ENCODE assay signal across 38 cellular contexts in genomic region chr11:67530282-67530592, GRCh38. TPM values are rescaled to one million over a fixed set of nuclear protein-coding genes. Genes with fewer than 3 reads are reported as not detected.
"Had no signal": no experiment of that assay in that cellular context is flagged by ENCODE, and none has a peak within 500 bp of the region (broad histone marks: within the 10 kb centered on the region; RNA-seq: fewer than 3 reads in every experiment).

No MANE protein-coding gene starts in this region.

- ATAC-seq: effector memory CD8-positive, alpha-beta T cell; heart right ventricle; naive thymus-derived CD4-positive, alpha-beta T cell; pancreas; stimulated activated effector memory CD8-positive, alpha-beta T cell treated with anti-CD3 and anti-CD28 coated beads, Interleukin-12 subunit alpha, Interleukin-12 subunit beta, amount 100 ng/mL, for 72 hours; stimulated activated naive CD8-positive, alpha-beta T cell treated with anti-CD3 and anti-CD28 coated beads, Interleukin-15, amount 100 ng/mL, for 72 hours; WTC11 had no signal

- H3K9me3 ChIP-seq: ascending aorta, prostate gland had no signal

- H3K4me3 ChIP-seq: ascending aorta, heart right ventricle, pancreas, prostate gland, sigmoid colon, upper lobe of left lung had no signal

- H3K4me1 Mint-ChIP-seq: activated CD4-positive, alpha-beta memory T cell treated with anti-CD3 and anti-CD28 coated beads, Interleukin-2, amount 10 ng/mL, durations not matched to agents 7 days and 5 days; activated CD4-positive, alpha-beta T cell treated with anti-CD3 and anti-CD28 coated beads, Interleukin-2, amount 10 ng/mL, durations not matched to agents 7 days and 5 days; activated naive CD4-positive, alpha-beta T cell treated with anti-CD3 and anti-CD28 coated beads, Interleukin-2, amount 10 ng/mL, durations not matched to agents 7 days and 5 days; activated naive CD8-positive, alpha-beta T cell treated with anti-CD3 and anti-CD28 coated beads, Interleukin-2, amount 10 ng/mL, durations not matched to agents 7 days and 5 days; memory B cell; naive thymus-derived CD4-positive, alpha-beta T cell; stimulated activated effector memory CD8-positive, alpha-beta T cell treated with anti-CD3 and anti-CD28 coated beads, Interleukin-12 subunit alpha, Interleukin-12 subunit beta, amount 100 ng/mL, for 72 hours; stimulated activated naive CD8-positive, alpha-beta T cell treated with anti-CD3 and anti-CD28 coated beads, Interleukin-15, amount 100 ng/mL, for 72 hours; WTC11 had no signal

- H3K27ac ChIP-seq: ascending aorta, brain microvascular endothelial cell, heart right ventricle, pancreas, prostate gland, sigmoid colon, upper lobe of left lung had no signal

- H3K4me3 Mint-ChIP-seq: activated CD4-positive, alpha-beta memory T cell treated with anti-CD3 and anti-CD28 coated beads, Interleukin-2, amount 10 ng/mL, durations not matched to agents 7 days and 5 days; activated CD4-positive, alpha-beta T cell treated with anti-CD3 and anti-CD28 coated beads, Interleukin-2, amount 10 ng/mL, durations not matched to agents 7 days and 5 days; activated naive CD4-positive, alpha-beta T cell treated with anti-CD3 and anti-CD28 coated beads, Interleukin-2, amount 10 ng/mL, durations not matched to agents 7 days and 5 days; activated naive CD8-positive, alpha-beta T cell treated with anti-CD3 and anti-CD28 coated beads, Interleukin-2, amount 10 ng/mL, durations not matched to agents 7 days and 5 days; activated T-cell treated with anti-CD3 and anti-CD28 coated beads, Interleukin-2, amount 50 U/mL, for 24 hours; effector memory CD8-positive, alpha-beta T cell; memory B cell; naive thymus-derived CD4-positive, alpha-beta T cell; stimulated activated effector memory CD8-positive, alpha-beta T cell treated with anti-CD3 and anti-CD28 coated beads, Interleukin-12 subunit alpha, Interleukin-12 subunit beta, amount 100 ng/mL, for 72 hours; stimulated activated naive CD8-positive, alpha-beta T cell treated with anti-CD3 and anti-CD28 coated beads, Interleukin-15, amount 100 ng/mL, for 72 hours; WTC11 had no signal

- H3K27me3 Mint-ChIP-seq: activated naive CD8-positive, alpha-beta T cell treated with anti-CD3 and anti-CD28 coated beads, Interleukin-2, amount 10 ng/mL, durations not matched to agents 7 days and 5 days; stimulated activated naive CD8-positive, alpha-beta T cell treated with anti-CD3 and anti-CD28 coated beads, Interleukin-15, amount 100 ng/mL, for 72 hours had no signal

- H3K27me3 ChIP-seq: ascending aorta, brain microvascular endothelial cell, heart right ventricle, pancreas, sigmoid colon, upper lobe of left lung had no signal

- H3K4me1 ChIP-seq: ascending aorta, heart right ventricle, prostate gland, sigmoid colon, upper lobe of left lung had no signal

- H3K27ac Mint-ChIP-seq: activated CD4-positive, alpha-beta memory T cell treated with anti-CD3 and anti-CD28 coated beads, Interleukin-2, amount 10 ng/mL, durations not matched to agents 7 days and 5 days; activated CD4-positive, alpha-beta T cell treated with anti-CD3 and anti-CD28 coated beads, Interleukin-2, amount 10 ng/mL, durations not matched to agents 7 days and 5 days; activated naive CD4-positive, alpha-beta T cell treated with anti-CD3 and anti-CD28 coated beads, Interleukin-2, amount 10 ng/mL, durations not matched to agents 7 days and 5 days; activated naive CD8-positive, alpha-beta T cell treated with anti-CD3 and anti-CD28 coated beads, Interleukin-2, amount 10 ng/mL, durations not matched to agents 7 days and 5 days; activated T-cell treated with anti-CD3 and anti-CD28 coated beads, Interleukin-2, amount 50 U/mL, for 24 hours; effector memory CD8-positive, alpha-beta T cell; memory B cell; naive thymus-derived CD4-positive, alpha-beta T cell; stimulated activated effector memory CD8-positive, alpha-beta T cell treated with anti-CD3 and anti-CD28 coated beads, Interleukin-12 subunit alpha, Interleukin-12 subunit beta, amount 100 ng/mL, for 72 hours; stimulated activated naive CD8-positive, alpha-beta T cell treated with anti-CD3 and anti-CD28 coated beads, Interleukin-15, amount 100 ng/mL, for 72 hours; WTC11 had no signal

- H3K36me3 Mint-ChIP-seq: activated naive CD8-positive, alpha-beta T cell treated with anti-CD3 and anti-CD28 coated beads, Interleukin-2, amount 10 ng/mL, durations not matched to agents 7 days and 5 days; stimulated activated effector memory CD8-positive, alpha-beta T cell treated with anti-CD3 and anti-CD28 coated beads, Interleukin-12 subunit alpha, Interleukin-12 subunit beta, amount 100 ng/mL, for 72 hours had no signal

- DNase-seq: activated CD4-positive, alpha-beta memory T cell treated with anti-CD3 and anti-CD28 coated beads, Interleukin-2, amount 10 ng/mL, durations not matched to agents 7 days and 5 days; activated CD4-positive, alpha-beta T cell treated with anti-CD3 and anti-CD28 coated beads for 1 hour; activated CD4-positive, alpha-beta T cell treated with anti-CD3 and anti-CD28 coated beads, Interleukin-2, amount 10 ng/mL, durations not matched to agents 7 days and 5 days; activated CD8-positive, alpha-beta memory T cell treated with anti-CD3 and anti-CD28 coated beads, Interleukin-2, amount 50 U/mL, for 48 hours; activated gamma-delta T cell; activated naive CD4-positive, alpha-beta T cell treated with anti-CD3 and anti-CD28 coated beads, Interleukin-2, amount 10 ng/mL, durations not matched to agents 7 days and 5 days; activated naive CD8-positive, alpha-beta T cell treated with anti-CD3 and anti-CD28 coated beads, Interleukin-2, amount 10 ng/mL, durations not matched to agents 7 days and 5 days; activated T-cell treated with anti-CD3 and anti-CD28 coated beads, Interleukin-2, amount 50 U/mL, for 24 hours; brain microvascular endothelial cell; caudate nucleus; cortex of kidney; effector memory CD8-positive, alpha-beta T cell; foreskin melanocyte; heart right ventricle; midbrain; naive thymus-derived CD4-positive, alpha-beta T cell; nucleus accumbens; pancreas; retina; sigmoid colon; small intestine; stimulated activated CD4-positive, alpha-beta T cell treated with anti-CD3 and anti-CD28 coated beads, Interleukin-4, amount 100 ng/mL, for 24 hours; stimulated activated naive CD8-positive, alpha-beta T cell treated with anti-CD3 and anti-CD28 coated beads, Interleukin-15, amount 100 ng/mL, for 72 hours; substantia nigra; T1000; upper lobe of left lung had no signal

- FAIRE-seq: endothelial cell of umbilical vein, pancreas, small intestine had no signal

- H3K36me3 ChIP-seq: ascending aorta, brain microvascular endothelial cell, heart right ventricle, pancreas, prostate gland, sigmoid colon, upper lobe of left lung had no signal

RNA-seq across cellular contexts. Expression of gene CABP2, which starts 7.0 kb away (rescaled TPM):
- total RNA-seq: activated CD4-positive, alpha-beta memory T cell treated with anti-CD3 and anti-CD28 coated beads, Interleukin-2, amount 10 ng/mL, durations not matched to agents 7 days and 5 days; activated CD4-positive, alpha-beta T cell treated with anti-CD3 and anti-CD28 coated beads, Interleukin-2, amount 10 ng/mL, durations not matched to agents 7 days and 5 days; activated naive CD8-positive, alpha-beta T cell treated with anti-CD3 and anti-CD28 coated beads, Interleukin-2, amount 10 ng/mL, durations not matched to agents 7 days and 5 days; ascending aorta; chondrocyte; endothelial cell of umbilical vein; glomerular endothelial cell; heart right ventricle; kidney epithelial cell; lower leg skin; naive thymus-derived CD4-positive, alpha-beta T cell; pancreas; prostate gland; sigmoid colon; upper lobe of left lung; WTC11 had no signal
- polyA plus RNA-seq: endothelial cell of umbilical vein; esophagus; heart right ventricle; naive thymus-derived CD4-positive, alpha-beta T cell; neural cell; pancreas; sigmoid colon; small intestine had no signal
